In genomic region chr1:87684194-87684593, GRCh38 we compare ENCODE assay signal across 9 cellular contexts.
A peak's percentile ranks its signal among the peaks of the same experiment; 100 is the strongest.
DNase-seq lines count a peak whose midpoint lies in the region; ATAC-seq and TF ChIP-seq lines count a peak whose summit lies in the region.
"Had no signal": no experiment of that assay in that cellular context is flagged by ENCODE, and none has a peak within 500 bp of the region (broad histone marks: within the 10 kb centered on the region; RNA-seq: fewer than 3 reads in every experiment).

No MANE protein-coding gene starts in this region.

- no peak for TF ChIP-seq CTCF in smooth muscle cell (IDR thresholded peaks at IDR 0.05; ENCODE audit: borderline replicate concordance, insufficient read depth, poor library complexity, severe bottlenecking)

- no peaks in the 10 kb centered on the region for H3K9me3 Mint-ChIP-seq in activated CD4-positive, alpha-beta T cell treated with anti-CD3 and anti-CD28 coated beads for 36 hours (ENCODE audit: low read depth)
- no peaks in the 10 kb centered on the region for H3K9me3 Mint-ChIP-seq in activated naive CD8-positive, alpha-beta T cell treated with anti-CD3 and anti-CD28 coated beads for 36 hours

- no peaks in the 10 kb centered on the region for H3K36me3 Mint-ChIP-seq in activated CD4-positive, alpha-beta T cell treated with anti-CD3 and anti-CD28 coated beads for 36 hours (ENCODE audit: low read depth)
- H3K36me3 Mint-ChIP-seq in activated naive CD8-positive, alpha-beta T cell treated with anti-CD3 and anti-CD28 coated beads for 36 hours: no peaks in the 10 kb centered on the region

- peak overlapping the region; percentile 84 for H3K4me2 ChIP-seq in smooth muscle cell

- peak overlapping the region; percentile 17 for H3K4me3 Mint-ChIP-seq in activated CD4-positive, alpha-beta T cell treated with anti-CD3 and anti-CD28 coated beads for 36 hours
- H3K4me3 Mint-ChIP-seq in activated naive CD8-positive, alpha-beta T cell treated with anti-CD3 and anti-CD28 coated beads for 36 hours: peak overlapping the region; percentile 30

- no peak for ATAC-seq in activated CD4-positive, alpha-beta T cell treated with anti-CD3 and anti-CD28 coated beads for 36 hours
- ATAC-seq in esophagus mucosa: no peak

- H2AFZ ChIP-seq in smooth muscle cell (ENCODE audit: low read depth): peak overlapping the region; percentile 79

- intact Hi-C loops in activated CD4-positive, alpha-beta T cell treated with anti-CD3 and anti-CD28 coated beads for 36 hours (cut with DNase I, micrococcal nuclease): no loop called here

- H3K36me3 ChIP-seq in smooth muscle cell (ENCODE audit: low read depth): no peaks in the 10 kb centered on the region

- CTCF ChIA-PET in activated CD4-positive, alpha-beta T cell treated with anti-CD3 and anti-CD28 coated beads for 36 hours (lab: Charles Lee): interaction anchor here (1.0 kb wide), 1 partner anchor 119 kb away, joined by 4 read pairs; no protein-coding TSS in a partner anchor

- H3K27ac ChIP-seq in smooth muscle cell (ENCODE audit: low read depth): peak overlapping the region; percentile 99

- H3K9ac ChIP-seq in smooth muscle cell (ENCODE audit: low read depth): peak overlapping the region; percentile 90

- peaks cover 20% of the 10 kb centered on the region for H3F3A ChIP-seq in smooth muscle cell (ENCODE audit: low read depth)

- H3K27ac Mint-ChIP-seq in activated CD4-positive, alpha-beta T cell treated with anti-CD3 and anti-CD28 coated beads for 36 hours: no peak overlapping the region
- H3K27ac Mint-ChIP-seq in activated naive CD8-positive, alpha-beta T cell treated with anti-CD3 and anti-CD28 coated beads for 36 hours: no peak overlapping the region

- peaks cover 37% of the 10 kb centered on the region for H3K4me1 ChIP-seq in smooth muscle cell (ENCODE audit: low read depth)

- no peaks in the 10 kb centered on the region for H3K9me3 ChIP-seq in smooth muscle cell (replicated peaks; ENCODE audit: low read depth)

- H3K79me2 ChIP-seq in smooth muscle cell (ENCODE audit: low read depth): no peaks in the 10 kb centered on the region

- DNase-seq in activated CD4-positive, alpha-beta T cell treated with anti-CD3 and anti-CD28 coated beads for 36 hours: no peak
- no peak for DNase-seq in activated CD4-positive, alpha-beta T cell treated with anti-CD3 and anti-CD28 coated beads, Interleukin-2, amount 50 U/mL, for 48 hours
- DNase-seq in activated naive CD8-positive, alpha-beta T cell treated with anti-CD3 and anti-CD28 coated beads for 36 hours: no peak
- DNase-seq in iPS-NIHi11 (ENCODE audit: low spot score): peak; percentile 28
- no peak for DNase-seq in smooth muscle cell (lab: John Stamatoyannopoulos, UW; ENCODE audit: unreplicated experiment)
- no peak for DNase-seq in AG20443 (ENCODE audit: low spot score)
- DNase-seq in NCI-H2081 treated with DMSO at 0.1 percent for 48 hours (lab: John Stamatoyannopoulos, UW): no peak
- DNase-seq: DND-41 had no signal

- H3K27me3 Mint-ChIP-seq in activated CD4-positive, alpha-beta T cell treated with anti-CD3 and anti-CD28 coated beads for 36 hours: peaks cover 3% of the 10 kb centered on the region
- H3K27me3 Mint-ChIP-seq in activated naive CD8-positive, alpha-beta T cell treated with anti-CD3 and anti-CD28 coated beads for 36 hours: peaks cover 7% of the 10 kb centered on the region

- H3K4me3 ChIP-seq in smooth muscle cell: peak overlapping the region; percentile 47

- POLR2A ChIA-PET in activated CD4-positive, alpha-beta T cell treated with anti-CD3 and anti-CD28 coated beads for 36 hours (lab: Charles Lee): no interaction called here

- no peaks in the 10 kb centered on the region for H4K20me1 ChIP-seq in smooth muscle cell (ENCODE audit: low read depth)

- no peaks in the 10 kb centered on the region for H3K27me3 ChIP-seq in smooth muscle cell (ENCODE audit: low read depth)

- WGBS in smooth muscle cell (ENCODE audit: low lambda C conversion rate): 16% methylated on average over 14 of the region's 14 CpGs

- H3K4me1 Mint-ChIP-seq in activated CD4-positive, alpha-beta T cell treated with anti-CD3 and anti-CD28 coated beads for 36 hours: no peaks in the 10 kb centered on the region
- no peaks in the 10 kb centered on the region for H3K4me1 Mint-ChIP-seq in activated naive CD8-positive, alpha-beta T cell treated with anti-CD3 and anti-CD28 coated beads for 36 hours
